In genomic region chr6:39347906-39348585, GRCh38 we compare ENCODE assay signal across 8 cellular contexts. TPM values are rescaled to one million over a fixed set of nuclear protein-coding genes. Genes with fewer than 3 reads are reported as not detected.
DNase-seq lines count a peak whose midpoint lies in the region; ATAC-seq and TF ChIP-seq lines count a peak whose summit lies in the region.

No MANE protein-coding gene starts in this region.

- no peak overlapping the region for H3K4me3 Mint-ChIP-seq in naive thymus-derived CD4-positive, alpha-beta T cell

- POLR2A ChIA-PET in naive thymus-derived CD4-positive, alpha-beta T cell (lab: Charles Lee), result no interaction called here

- H3K36me3 Mint-ChIP-seq in naive thymus-derived CD4-positive, alpha-beta T cell, result no peaks in the 10 kb centered on the region

- H3K4me3 ChIP-seq in NT2/D1 (ENCODE audit: insufficient read length, low read depth) (no peak overlapping the region), epithelial cell of esophagus (ENCODE audit: low read length) (no peak overlapping the region)
- H3K4me3 ChIP-seq in naive thymus-derived CD4-positive, alpha-beta T cell (ENCODE audit: low read length), result no peak overlapping the region

- H3K27ac Mint-ChIP-seq in naive thymus-derived CD4-positive, alpha-beta T cell, result peak overlapping the region in 2 of 9 donors; percentile 18 to 60

- in situ Hi-C loops in G401 (cut with HindIII; ENCODE audit: low sequenced_read_pairs), result no loop called here

- no peak overlapping the region for H3K27ac ChIP-seq in naive thymus-derived CD4-positive, alpha-beta T cell (ENCODE audit: low read depth, low read length)

- H3K4me1 ChIP-seq in NT2/D1 (ENCODE audit: insufficient read depth, insufficient read length), result no peaks in the 10 kb centered on the region
- no peaks in the 10 kb centered on the region for H3K4me1 ChIP-seq in naive thymus-derived CD4-positive, alpha-beta T cell (ENCODE audit: control insufficient read depth in 2 of 2, insufficient read depth in 2 of 2, low read length in 2 of 2)

- no peaks in the 10 kb centered on the region for H3K9me3 ChIP-seq in NT2/D1 (ENCODE audit: insufficient read depth, low read length)
- H3K9me3 ChIP-seq in naive thymus-derived CD4-positive, alpha-beta T cell (ENCODE audit: control insufficient read depth in 2 of 3, low read length in 3 of 3), result no peaks in the 10 kb centered on the region

- peaks cover 0 to 5% (median 0%) of the 10 kb centered on the region in 5 donors for H3K27me3 Mint-ChIP-seq in naive thymus-derived CD4-positive, alpha-beta T cell

- DNase-seq in G401 (ENCODE audit: low spot score) (peak; percentile 56), NT2/D1 (ENCODE audit: low read depth, low spot score) (peak; percentile 61), epithelial cell of esophagus (ENCODE audit: low read depth) (peak; percentile 58)
- DNase-seq in activated CD8-positive, alpha-beta memory T cell treated with anti-CD3 and anti-CD28 coated beads, Interleukin-2, amount 50 U/mL, for 24 hours (ENCODE audit: extremely low read depth), result peak; percentile 27
- peak in 7 of 9 donors; percentile 16 to 63 (median 31) for DNase-seq in naive thymus-derived CD4-positive, alpha-beta T cell
- peak; percentile 26 for DNase-seq in stimulated activated naive CD4-positive, alpha-beta T cell treated with Interleukin-2 at 50 U/mL for 16 hours (lab: John Stamatoyannopoulos, UW)

- H3K9me3 Mint-ChIP-seq in naive thymus-derived CD4-positive, alpha-beta T cell, result no peaks in the 10 kb centered on the region

- CTCF ChIA-PET in naive thymus-derived CD4-positive, alpha-beta T cell (lab: Charles Lee), result interaction anchor here (0.6 to 0.7 kb wide), 2 partner anchors 516 to 1715 kb away, joined by 4 read pairs; no protein-coding TSS in a partner anchor

- H3K27me3 ChIP-seq in NT2/D1 (ENCODE audit: insufficient read depth, insufficient read length), result no peaks in the 10 kb centered on the region
- no peaks in the 10 kb centered on the region for H3K27me3 ChIP-seq in naive thymus-derived CD4-positive, alpha-beta T cell (ENCODE audit: control insufficient read depth in 2 of 2, insufficient read depth in 2 of 2, low read length in 2 of 2)

- intact Hi-C loops in naive thymus-derived CD4-positive, alpha-beta T cell (cut with micrococcal nuclease), result loop anchor here (1.0 to 10.0 kb wide), 7 partner anchors 959 to 1969 kb away; partner anchors contain the start of gene UNC5CL (in 1 of the 2)

- peaks cover 0 to 4% (median 0%) of the 10 kb centered on the region in 7 donors for H3K4me1 Mint-ChIP-seq in naive thymus-derived CD4-positive, alpha-beta T cell

- H3K36me3 ChIP-seq in NT2/D1 (ENCODE audit: insufficient read depth, insufficient read length, low read length), result no peaks in the 10 kb centered on the region
- no peaks in the 10 kb centered on the region for H3K36me3 ChIP-seq in naive thymus-derived CD4-positive, alpha-beta T cell (ENCODE audit: control insufficient read depth in 2 of 3, insufficient read depth in 3 of 3, low read length in 3 of 3)

- ATAC-seq in HG03159 (IDR thresholded peaks at IDR 0.05; ENCODE audit: unreplicated experiment), result peak; percentile 60
- ATAC-seq in naive thymus-derived CD4-positive, alpha-beta T cell, result peak; percentile 75
- no peak for ATAC-seq in GM21360 (IDR thresholded peaks at IDR 0.05; ENCODE audit: unreplicated experiment)

- no peak overlapping the region for H3K9ac ChIP-seq in NT2/D1 (ENCODE audit: insufficient read length, low read depth)

- peak; percentile 91 for TF ChIP-seq CTCF in epithelial cell of esophagus (IDR thresholded peaks at IDR 0.05; ENCODE audit: insufficient read depth, low read depth, low read length, missing control alignments)

RNA-seq across cellular contexts. Expression of gene KCNK16, which starts 25.5 kb away (rescaled TPM):
- not detected in 2 replicates for total RNA-seq in G401 (2014; rRNA removed; shearing (Covaris generic))
- not detected for total RNA-seq in naive thymus-derived CD4-positive, alpha-beta T cell
- polyA plus RNA-seq in naive thymus-derived CD4-positive, alpha-beta T cell, result not detected

RNA-seq across cellular contexts. Expression of gene KCNK17, which starts 33.8 kb away (rescaled TPM):
- total RNA-seq in G401 (2014; rRNA removed; shearing (Covaris generic)), result not detected in 2 replicates
- total RNA-seq in naive thymus-derived CD4-positive, alpha-beta T cell, result under 1 TPM in 1 of 5 experiments, not detected in 4; 0.72 TPM
- not detected for polyA plus RNA-seq in naive thymus-derived CD4-positive, alpha-beta T cell
